Comparison of ENCODE assay signal across 20 cellular contexts in the genomic region with DNA sequence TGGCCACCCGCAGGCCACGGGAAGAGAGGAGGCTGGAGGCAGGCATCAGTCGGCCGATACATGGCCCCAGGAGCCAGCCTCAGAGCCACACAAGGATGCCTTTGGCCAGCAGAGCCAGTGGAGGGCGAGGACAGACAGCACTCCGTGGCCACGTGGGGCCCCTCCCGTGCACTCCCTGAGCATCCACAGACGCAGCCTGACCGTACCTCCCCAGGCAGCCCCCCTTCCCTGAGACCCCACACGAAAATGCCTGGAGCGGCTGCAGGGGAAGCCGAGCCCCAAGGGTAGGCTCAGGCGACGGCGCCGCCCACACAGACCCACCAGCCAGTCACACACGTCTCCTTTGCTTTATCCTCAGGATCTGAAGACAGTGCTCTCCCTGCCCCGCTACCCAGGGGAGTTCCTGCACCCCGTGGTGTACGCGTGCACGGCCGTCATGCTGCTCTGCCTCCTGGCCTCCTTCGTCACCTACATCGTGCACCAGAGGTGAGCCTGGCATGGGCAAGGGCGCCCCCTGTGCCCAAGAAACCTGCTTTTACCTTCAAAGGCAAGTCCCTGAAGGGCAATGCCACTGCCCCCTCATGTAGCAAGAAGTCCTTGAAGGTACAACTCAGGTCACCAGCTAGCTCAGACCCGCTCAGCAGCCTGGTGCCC. TPM values are rescaled to one million over a fixed set of nuclear protein-coding genes. Genes with fewer than 3 reads are reported as not detected.
DNase-seq lines count a peak whose midpoint lies in the region; ATAC-seq and TF ChIP-seq lines count a peak whose summit lies in the region.
"Had no signal": no experiment of that assay in that cellular context is flagged by ENCODE, and none has a peak within 500 bp of the region (broad histone marks: within the 10 kb centered on the region; RNA-seq: fewer than 3 reads in every experiment).

No MANE protein-coding gene starts in this region.

- no peak overlapping the region for H3K27ac Mint-ChIP-seq in activated CD8-positive, alpha-beta T cell treated with anti-CD3 and anti-CD28 coated beads for 36 hours
- H3K27ac Mint-ChIP-seq: activated B cell treated with CpG ODN at 0.5 μM for 24 hours; natural killer cell treated with Interleukin-12 subunit alpha and Interleukin-12 subunit beta and Interleukin-15 and Interleukin-18, amount 100 ng/mL, for 72 hours had no signal

- DNase-seq in right cardiac atrium, result peak in 2 of 3 donors; percentile 25 to 63
- DNase-seq in right atrium auricular region (ENCODE audit: low spot score), result no peak
- DNase-seq in activated CD8-positive, alpha-beta T cell treated with anti-CD3 and anti-CD28 coated beads for 36 hours, result peak; percentile 66
- DNase-seq in stimulated activated naive CD8-positive, alpha-beta T cell treated with anti-CD3 and anti-CD28 coated beads, Interleukin-15, Interleukin-2, amounts not matched to agents 100 U/mL and 50 U/mL, for 24 hours, result peak; percentile 33
- no peak for DNase-seq in transverse colon
- DNase-seq in BE2C, result no peak
- DNase-seq: activated B cell treated with CpG ODN at 0.5 μM for 24 hours, COR-L47, GM23248, NCI-H1417, NCI-H526 treated with DMSO at 0.1 percent for 48 hours, posterior cingulate gyrus had no signal

- H3K4me3 ChIP-seq in right cardiac atrium (ENCODE audit: low read length) (no peak overlapping the region), right atrium auricular region (no peak overlapping the region), HEK293 (ENCODE audit: low read depth, low read length) (no peak overlapping the region), transverse colon (no peak overlapping the region), BE2C (ENCODE audit: low read depth, low read length) (no peak overlapping the region)
- H3K4me3 ChIP-seq: ascending aorta, GM23248 had no signal

- no peaks in the 10 kb centered on the region for H3K9me3 Mint-ChIP-seq in activated CD8-positive, alpha-beta T cell treated with anti-CD3 and anti-CD28 coated beads for 36 hours
- H3K9me3 Mint-ChIP-seq: activated B cell treated with CpG ODN at 0.5 μM for 24 hours; central memory CD8-positive, alpha-beta T cell; natural killer cell treated with Interleukin-12 subunit alpha and Interleukin-12 subunit beta and Interleukin-15 and Interleukin-18, amount 100 ng/mL, for 72 hours had no signal

- no peak overlapping the region for H3K4me3 Mint-ChIP-seq in activated CD8-positive, alpha-beta T cell treated with anti-CD3 and anti-CD28 coated beads for 36 hours
- H3K4me3 Mint-ChIP-seq: activated B cell treated with CpG ODN at 0.5 μM for 24 hours; central memory CD8-positive, alpha-beta T cell; natural killer cell treated with Interleukin-12 subunit alpha and Interleukin-12 subunit beta and Interleukin-15 and Interleukin-18, amount 100 ng/mL, for 72 hours had no signal

- TF ChIP-seq EP300 in transverse colon (IDR thresholded peaks at IDR 0.05; ENCODE audit: low read depth), result no peak

- intact Hi-C loops in right cardiac atrium (cut with DNase I), result no loop called here
- intact Hi-C loops in activated CD8-positive, alpha-beta T cell treated with anti-CD3 and anti-CD28 coated beads for 36 hours (cut with micrococcal nuclease), result no loop called here
- intact Hi-C loops in transverse colon (cut with DNase I; ENCODE audit: low total_unique reads), result no loop called here

- no peaks in the 10 kb centered on the region for H3K27me3 ChIP-seq in right cardiac atrium (ENCODE audit: control insufficient read depth, insufficient read depth)
- no peaks in the 10 kb centered on the region for H3K27me3 ChIP-seq in right atrium auricular region
- H3K27me3 ChIP-seq in transverse colon, result peaks cover 39% of the 10 kb centered on the region
- peaks cover 53% of the 10 kb centered on the region for H3K27me3 ChIP-seq in BE2C
- H3K27me3 ChIP-seq: ascending aorta had no signal

- WGBS in right cardiac atrium, result 46% methylated on average over 28 of the region's 28 CpGs
- WGBS in transverse colon (ENCODE audit: low coverage in 1 of 2), 2 donors, result 51% methylated on average over 22 of the region's 28 CpGs; no CpG with 5 or more reads in 1 of the 2 donors

- CTCF ChIA-PET in HEK293 (lab: Yijun Ruan, JAX), result interaction anchor here (0.8 kb wide), 1 partner anchor 157 kb away, joined by 3 read pairs; no protein-coding TSS in a partner anchor
- CTCF ChIA-PET in activated CD8-positive, alpha-beta T cell treated with anti-CD3 and anti-CD28 coated beads for 36 hours (lab: Charles Lee), result no interaction called here

- H3K4me1 ChIP-seq in right cardiac atrium (ENCODE audit: control insufficient read depth, insufficient read depth, low read length) (no peaks in the 10 kb centered on the region), right atrium auricular region (peaks cover 0 to 6% of the 10 kb centered on the region in 2 donors), HEK293 (ENCODE audit: control insufficient read depth, insufficient read depth, low read length) (no peaks in the 10 kb centered on the region), transverse colon (peaks cover 0 to 4% (median 0%) of the 10 kb centered on the region in 4 donors), BE2C (no peaks in the 10 kb centered on the region)
- H3K4me1 ChIP-seq: ascending aorta had no signal

- TF ChIP-seq POLR2A in transverse colon (IDR thresholded peaks at IDR 0.05), result no peak

- no peaks in the 10 kb centered on the region for H3K36me3 Mint-ChIP-seq in activated CD8-positive, alpha-beta T cell treated with anti-CD3 and anti-CD28 coated beads for 36 hours (ENCODE audit: low read depth)
- H3K36me3 Mint-ChIP-seq: natural killer cell treated with Interleukin-12 subunit alpha and Interleukin-12 subunit beta and Interleukin-15 and Interleukin-18, amount 100 ng/mL, for 72 hours had no signal

- TF ChIP-seq CTCF in right atrium auricular region (IDR thresholded peaks at IDR 0.05) (no peak), HEK293 (tag by site-specific recombination; IDR thresholded peaks at IDR 0.05) (no peak), transverse colon (IDR thresholded peaks at IDR 0.05) (no peak), BE2C (IDR thresholded peaks at IDR 0.05; ENCODE audit: low read depth, low read length) (no peak)
- TF ChIP-seq CTCF in activated CD8-positive, alpha-beta T cell treated with anti-CD3 and anti-CD28 coated beads for 36 hours (IDR thresholded peaks at IDR 0.05), result peak; percentile 26

- H3K9me3 ChIP-seq in right cardiac atrium (ENCODE audit: control insufficient read depth, low read length), result no peaks in the 10 kb centered on the region
- no peaks in the 10 kb centered on the region for H3K9me3 ChIP-seq in right atrium auricular region
- no peaks in the 10 kb centered on the region for H3K9me3 ChIP-seq in HEK293 (ENCODE audit: control insufficient read depth, insufficient read depth, low read depth, low read length)
- H3K9me3 ChIP-seq in transverse colon, result no peaks in the 10 kb centered on the region
- no peaks in the 10 kb centered on the region for H3K9me3 ChIP-seq in BE2C
- H3K9me3 ChIP-seq: ascending aorta had no signal

- in situ Hi-C loops in transverse colon (cut with MboI; ENCODE audit: low pct_ligation_motif_present in 1 of 4, low pct_unique_long_range_greater_than_20kb in 1 of 4, low sequenced_read_pairs in 3 of 4), result no loop called here

- H3K36me3 ChIP-seq in right atrium auricular region, result no peaks in the 10 kb centered on the region
- no peaks in the 10 kb centered on the region for H3K36me3 ChIP-seq in HEK293 (ENCODE audit: control insufficient read depth in 2 of 2, insufficient read depth in 1 of 2, low read length in 2 of 2)
- no peaks in the 10 kb centered on the region for H3K36me3 ChIP-seq in transverse colon
- no peaks in the 10 kb centered on the region for H3K36me3 ChIP-seq in BE2C
- H3K36me3 ChIP-seq: ascending aorta had no signal

- peaks cover 4% of the 10 kb centered on the region for H3K27me3 Mint-ChIP-seq in activated CD8-positive, alpha-beta T cell treated with anti-CD3 and anti-CD28 coated beads for 36 hours

- H3K27ac ChIP-seq in right cardiac atrium (ENCODE audit: low read length), result no peak overlapping the region
- H3K27ac ChIP-seq in right atrium auricular region, result no peak overlapping the region
- no peak overlapping the region for H3K27ac ChIP-seq in HEK293 (ENCODE audit: extremely low read depth, low read depth, low read length)
- H3K27ac ChIP-seq in transverse colon, result no peak overlapping the region
- H3K27ac ChIP-seq: ascending aorta, GM23248 had no signal

- H3K4me1 Mint-ChIP-seq in activated CD8-positive, alpha-beta T cell treated with anti-CD3 and anti-CD28 coated beads for 36 hours (ENCODE audit: low read depth), result no peaks in the 10 kb centered on the region
- H3K4me1 Mint-ChIP-seq: activated B cell treated with CpG ODN at 0.5 μM for 24 hours; central memory CD8-positive, alpha-beta T cell had no signal

- POLR2A ChIA-PET in HEK293 (lab: Yijun Ruan, JAX), result no interaction called here
- POLR2A ChIA-PET in activated CD8-positive, alpha-beta T cell treated with anti-CD3 and anti-CD28 coated beads for 36 hours (lab: Charles Lee), result no interaction called here

- no peak for ATAC-seq in right cardiac atrium
- ATAC-seq in activated CD8-positive, alpha-beta T cell treated with anti-CD3 and anti-CD28 coated beads for 36 hours, result peak; percentile 37
- ATAC-seq in stimulated activated naive CD8-positive, alpha-beta T cell treated with anti-CD3 and anti-CD28 coated beads, Interleukin-15, Interleukin-2, amounts not matched to agents 100 U/mL and 50 U/mL, for 24 hours, result no peak
- ATAC-seq: esophagus mucosa; natural killer cell treated with Interleukin-12 subunit alpha and Interleukin-12 subunit beta and Interleukin-15 and Interleukin-18, amount 100 ng/mL, for 72 hours had no signal

TF ChIP-seq in HEK293, 187 proteins besides CTCF, POLR2A, EP300 and RAD21:
- TF ChIP-seq GLIS2 (tag by site-specific recombination; IDR thresholded peaks at IDR 0.05) (0 out of 2 replicates have a peak, but pooled peaks have one; percentile 23), MEIS1 (CRISPR knock-in tag; IDR thresholded peaks at IDR 0.05; ENCODE audit: borderline replicate concordance) (no peak)

RNA-seq across cellular contexts. Expression of a gene that starts 9.0 kb away (rescaled TPM):
- under 1 TPM in 1 of 4 donors, not detected in 3; 0.14 TPM for total RNA-seq in right cardiac atrium
- 0.02 TPM for polyA plus RNA-seq in right cardiac atrium
- under 1 TPM; 0.11 to 0.51 TPM for total RNA-seq in right atrium auricular region
- not detected for total RNA-seq in activated CD8-positive, alpha-beta T cell treated with anti-CD3 and anti-CD28 coated beads for 36 hours
- under 1 TPM in 1 of 4 donors, not detected in 3; 0.16 TPM for total RNA-seq in transverse colon
- polyA plus RNA-seq in BE2C (2012; ENCODE audit: insufficient read depth, insufficient read length, low read depth), result not detected
- total RNA-seq: activated B cell treated with CpG ODN at 0.5 μM for 24 hours; ascending aorta; esophagus mucosa; GM23248; kidney epithelial cell; LHCN-M2; natural killer cell treated with Interleukin-12 subunit alpha and Interleukin-12 subunit beta and Interleukin-15 and Interleukin-18, amount 100 ng/mL, for 72 hours; OCI-LY7 had no signal
- polyA plus RNA-seq: GM23248 had no signal

Comparison
In these comparisons a context has a peak if more than half of its experiments do, and no peak if none do; other contexts are left out.
1. DNase-seq: peak in right cardiac atrium (2 of 3), activated CD8-positive, alpha-beta T cell treated with anti-CD3 and anti-CD28 coated beads for 36 hours (single experiment) and stimulated activated naive CD8-positive, alpha-beta T cell treated with anti-CD3 and anti-CD28 coated beads, Interleukin-15, Interleukin-2, amounts not matched to agents 100 U/mL and 50 U/mL, for 24 hours (single experiment); none in right atrium auricular region (single experiment), transverse colon (single experiment) and BE2C (single experiment).